In genomic region chr13:50594276-50594970, GRCh38 we compare ENCODE assay signal across 8 cellular contexts.
DNase-seq lines count a peak whose midpoint lies in the region; ATAC-seq lines count a peak whose summit lies in the region.

No MANE protein-coding gene starts in this region.

- peak; percentile 86 for ATAC-seq in HG02885 (IDR thresholded peaks at IDR 0.05; ENCODE audit: poor library complexity, unreplicated experiment)

- peak; percentile 67 for DNase-seq in activated CD8-positive, alpha-beta memory T cell treated with anti-CD3 and anti-CD28 coated beads for 24 hours
- no peak for DNase-seq in activated CD8-positive, alpha-beta memory T cell treated with anti-CD3 and anti-CD28 coated beads, Interleukin-2, amount 50 U/mL, for 4 hours
- DNase-seq in NOMO-1 treated with DMSO at 0.1 percent for 48 hours (lab: John Stamatoyannopoulos, UW; ENCODE audit: unreplicated experiment) (peak; percentile 62), iPS-NIHi7 (ENCODE audit: extremely low spot score) (peak; percentile 49), T-helper 9 cell (no peak), LoVo (ENCODE audit: low spot score) (no peak), activated gamma-delta T cell treated with Interleukin-2 at 50 U/mL for 16 hours (no peak)

Comparison
In these comparisons a context has a peak if more than half of its experiments do, and no peak if none do; other contexts are left out.
1. DNase-seq: peak in activated CD8-positive, alpha-beta memory T cell treated with anti-CD3 and anti-CD28 coated beads for 24 hours (single experiment), NOMO-1 treated with DMSO at 0.1 percent for 48 hours (single experiment) and iPS-NIHi7 (single experiment); none in activated CD8-positive, alpha-beta memory T cell treated with anti-CD3 and anti-CD28 coated beads, Interleukin-2, amount 50 U/mL, for 4 hours (single experiment), T-helper 9 cell (single experiment), LoVo (single experiment) and activated gamma-delta T cell treated with Interleukin-2 at 50 U/mL for 16 hours (single experiment).